8 cellular contexts compared by ENCODE assay signal in the genomic region with DNA sequence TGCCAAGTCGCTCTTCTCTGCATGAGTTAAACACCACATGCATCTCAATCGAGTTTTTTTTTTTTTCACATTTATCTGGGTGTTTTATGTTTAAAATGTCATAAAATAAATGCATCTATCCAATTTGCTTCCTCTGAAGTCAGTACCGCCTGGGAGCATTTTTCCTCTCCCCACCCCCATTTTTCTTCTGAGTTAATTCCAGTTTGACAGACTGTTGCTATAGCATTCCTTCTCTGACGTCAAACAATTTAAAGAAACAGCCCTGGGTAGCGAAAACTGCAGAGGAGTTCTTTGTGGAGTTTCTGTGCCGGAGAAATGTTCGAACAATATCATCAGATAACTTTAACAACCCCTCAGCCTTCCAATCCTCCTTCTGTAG. TPM values are rescaled to one million over a fixed set of nuclear protein-coding genes. Genes with fewer than 3 reads are reported as not detected.
DNase-seq lines count a peak whose midpoint lies in the region; ATAC-seq, FAIRE-seq and TF ChIP-seq lines count a peak whose summit lies in the region.

No MANE protein-coding gene starts in this region.

- peak overlapping the region; percentile 84 to 87 for H3K4me3 Mint-ChIP-seq in CD14-positive monocyte
- peak overlapping the region; percentile 88 for H3K4me3 Mint-ChIP-seq in nephron progenitor cell

- H3K36me3 Mint-ChIP-seq in CD14-positive monocyte (peaks cover 6 to 8% of the 10 kb centered on the region in 2 donors), nephron progenitor cell (ENCODE audit: low read depth) (peaks cover 5% of the 10 kb centered on the region)

- H3K36me3 ChIP-seq in MG63, result no peaks in the 10 kb centered on the region

- peak overlapping the region; percentile 87 for H3K4me3 ChIP-seq in MG63

- peak overlapping the region; percentile 88 to 97 (median 95) for H3K27ac Mint-ChIP-seq in CD14-positive monocyte
- peak overlapping the region; percentile 14 for H3K27ac Mint-ChIP-seq in nephron progenitor cell

- no peak for DNase-seq in CD14-positive monocyte (ENCODE audit: low spot score)
- peak; percentile 20 for DNase-seq in MG63
- peak; percentile 71 for DNase-seq in dedifferentiated amniotic fluid mesenchymal stem cell (ENCODE audit: extremely low spot score)
- no peak for DNase-seq in nephron progenitor cell
- no peak for DNase-seq in frontal cortex (ENCODE audit: low spot score in 2 of 2)
- DNase-seq in urothelium cell line (ENCODE audit: low spot score), result no peak
- no peak for DNase-seq in stimulated activated CD4-positive, alpha-beta T cell treated with anti-CD3 and anti-CD28 coated beads, Interleukin-1b, Interleukin-23, amount 100 ng/mL, for 48 hours

- FAIRE-seq in frontal cortex (lab: Jason Lieb, UNC) (no peak), urothelium cell line (lab: Jason Lieb, UNC) (no peak)

- TF ChIP-seq CTCF in CD14-positive monocyte (IDR thresholded peaks at IDR 0.05) (no peak), nephron progenitor cell (IDR thresholded peaks at IDR 0.05) (no peak)

- intact Hi-C loops in CD14-positive monocyte (cut with micrococcal nuclease), result loop anchor here in 1 of 2 donors (5.0 to 10.0 kb wide), 2 partner anchors 110 to 307 kb away; partner anchors contain the start of genes ACTL6A and PIK3CA

- H3K27me3 Mint-ChIP-seq in CD14-positive monocyte (ENCODE audit: low read depth in 3 of 3) (peaks cover 0 to 4% (median 0%) of the 10 kb centered on the region in 3 donors), nephron progenitor cell (ENCODE audit: low read depth, poor library complexity) (peaks cover 6% of the 10 kb centered on the region)

- H3K4me1 Mint-ChIP-seq in CD14-positive monocyte (peaks cover 34% of the 10 kb centered on the region), nephron progenitor cell (peaks cover 27% of the 10 kb centered on the region)

- peaks cover 5% of the 10 kb centered on the region for H3K27me3 ChIP-seq in MG63

- no peak for ATAC-seq in HG03354 (IDR thresholded peaks at IDR 0.05; ENCODE audit: poor library complexity, severe bottlenecking, unreplicated experiment)

- H3K9me3 Mint-ChIP-seq in CD14-positive monocyte (no peaks in the 10 kb centered on the region), nephron progenitor cell (no peaks in the 10 kb centered on the region)

- no peaks in the 10 kb centered on the region for H3K9me3 ChIP-seq in MG63

RNA-seq across cellular contexts. Expression of gene GNB4, which starts 0.9 kb away (rescaled TPM):
- 10 to 100 TPM; 63.5 to 65.1 TPM for polyA plus RNA-seq in CD14-positive monocyte
- total RNA-seq in MG63 (2014; rRNA removed; shearing (Covaris generic); ENCODE audit: low replicate concordance), result 50.9 and 62.7 TPM in 2 replicates
- 163 TPM for total RNA-seq in frontal cortex

Comparison
In these comparisons a context has a peak if more than half of its experiments do, and no peak if none do; other contexts are left out.
1. DNase-seq: peak in MG63 (single experiment) and dedifferentiated amniotic fluid mesenchymal stem cell (single experiment); none in CD14-positive monocyte (single experiment), nephron progenitor cell (single experiment), frontal cortex (0 of 2), urothelium cell line (single experiment) and stimulated activated CD4-positive, alpha-beta T cell treated with anti-CD3 and anti-CD28 coated beads, Interleukin-1b, Interleukin-23, amount 100 ng/mL, for 48 hours (single experiment).